Comparison of ENCODE assay signal across 11 cellular contexts in genomic region chr15:48361690-48362089, GRCh38.
"Had no signal": no experiment of that assay in that cellular context is flagged by ENCODE, and none has a peak within 500 bp of the region (broad histone marks: within the 10 kb centered on the region; RNA-seq: fewer than 3 reads in every experiment).

No MANE protein-coding gene starts in this region.

- H3K79me2 ChIP-seq: hepatocyte had no signal

- H3K4me3 Mint-ChIP-seq: activated CD4-positive, alpha-beta T cell treated with anti-CD3 and anti-CD28 coated beads, Interleukin-2, amount 10 ng/mL, durations not matched to agents 7 days and 5 days; activated naive CD8-positive, alpha-beta T cell treated with anti-CD3 and anti-CD28 coated beads, Interleukin-2, amount 10 ng/mL, durations not matched to agents 7 days and 5 days; effector memory CD8-positive, alpha-beta T cell; stimulated activated memory B cell treated with anti-CD40 and anti-IgM and Interleukin-4, amounts not matched to agents 10 μg/mL and 1 μg/mL and 100 μg/mL, for 72 hours had no signal

- H3K4me1 ChIP-seq: breast epithelium had no signal

- H3K9me3 ChIP-seq: breast epithelium, left lung had no signal

- H3K27ac ChIP-seq: breast epithelium, epithelial cell of prostate, hepatocyte, left lung had no signal

- DNase-seq: activated CD4-positive, alpha-beta T cell treated with anti-CD3 and anti-CD28 coated beads, Interleukin-2, amount 10 ng/mL, durations not matched to agents 7 days and 5 days; activated CD8-positive, alpha-beta memory T cell treated with anti-CD3 and anti-CD28 coated beads, Interleukin-2, amount 50 U/mL, for 48 hours; activated naive CD8-positive, alpha-beta T cell treated with anti-CD3 and anti-CD28 coated beads, Interleukin-2, amount 10 ng/mL, durations not matched to agents 7 days and 5 days; dermis blood vessel endothelial cell; effector memory CD8-positive, alpha-beta T cell; left lung; naive B cell had no signal

- H3K27me3 Mint-ChIP-seq: stimulated activated memory B cell treated with anti-CD40 and anti-IgM and Interleukin-4, amounts not matched to agents 10 μg/mL and 1 μg/mL and 100 μg/mL, for 72 hours had no signal

- H3K27me3 ChIP-seq: breast epithelium, hepatocyte, left lung had no signal

- H2AFZ ChIP-seq: hepatocyte had no signal

- ATAC-seq: effector memory CD8-positive, alpha-beta T cell; left lung; stimulated activated memory B cell treated with anti-CD40 and anti-IgM and Interleukin-4, amounts not matched to agents 10 μg/mL and 1 μg/mL and 100 μg/mL, for 72 hours had no signal

- H3K9me3 Mint-ChIP-seq: activated CD4-positive, alpha-beta T cell treated with anti-CD3 and anti-CD28 coated beads, Interleukin-2, amount 10 ng/mL, durations not matched to agents 7 days and 5 days; activated naive CD8-positive, alpha-beta T cell treated with anti-CD3 and anti-CD28 coated beads, Interleukin-2, amount 10 ng/mL, durations not matched to agents 7 days and 5 days; effector memory CD8-positive, alpha-beta T cell had no signal

- H3K36me3 Mint-ChIP-seq: activated naive CD8-positive, alpha-beta T cell treated with anti-CD3 and anti-CD28 coated beads, Interleukin-2, amount 10 ng/mL, durations not matched to agents 7 days and 5 days; naive B cell; stimulated activated memory B cell treated with anti-CD40 and anti-IgM and Interleukin-4, amounts not matched to agents 10 μg/mL and 1 μg/mL and 100 μg/mL, for 72 hours had no signal

- H3K4me3 ChIP-seq: breast epithelium, hepatocyte, left lung had no signal

- H3K4me1 Mint-ChIP-seq: naive B cell had no signal

- H3K27ac Mint-ChIP-seq: activated CD4-positive, alpha-beta T cell treated with anti-CD3 and anti-CD28 coated beads, Interleukin-2, amount 10 ng/mL, durations not matched to agents 7 days and 5 days; activated naive CD8-positive, alpha-beta T cell treated with anti-CD3 and anti-CD28 coated beads, Interleukin-2, amount 10 ng/mL, durations not matched to agents 7 days and 5 days; effector memory CD8-positive, alpha-beta T cell; stimulated activated memory B cell treated with anti-CD40 and anti-IgM and Interleukin-4, amounts not matched to agents 10 μg/mL and 1 μg/mL and 100 μg/mL, for 72 hours had no signal

- H3K36me3 ChIP-seq: breast epithelium, left lung had no signal

- H3K4me2 ChIP-seq: hepatocyte had no signal
